12 cellular contexts compared by ENCODE assay signal in the genomic region with DNA sequence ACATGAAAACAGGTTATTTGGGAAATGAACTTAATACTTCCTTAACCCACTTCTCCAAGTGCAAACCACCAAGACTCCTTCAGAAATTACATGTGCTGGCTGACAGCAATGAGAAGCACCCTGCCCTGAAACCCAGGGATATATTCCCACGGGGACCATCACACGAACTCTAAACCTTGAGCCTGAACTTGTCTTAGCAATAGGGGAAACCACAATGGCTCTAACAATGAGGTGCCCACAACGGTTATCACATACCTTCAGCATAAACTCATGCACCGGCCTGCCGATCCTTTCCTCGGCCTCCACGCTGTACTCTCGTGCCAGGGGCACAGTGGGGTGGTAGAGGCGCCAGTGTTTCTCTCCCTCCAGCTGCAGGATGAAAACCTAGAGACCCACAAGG.
"Had no signal": no experiment of that assay in that cellular context is flagged by ENCODE, and none has a peak within 500 bp of the region (broad histone marks: within the 10 kb centered on the region; RNA-seq: fewer than 3 reads in every experiment).

No MANE protein-coding gene starts in this region.

- H3K9me3 Mint-ChIP-seq: activated naive CD4-positive, alpha-beta T cell treated with anti-CD3 and anti-CD28 coated beads, Interleukin-2, amount 10 ng/mL, durations not matched to agents 7 days and 5 days; activated T-cell treated with anti-CD3 and anti-CD28 coated beads, Interleukin-2, amount 50 U/mL, for 24 hours; neural crest cell; stimulated activated memory B cell treated with anti-CD40 and anti-IgM and Interleukin-4, amounts not matched to agents 10 μg/mL and 1 μg/mL and 100 μg/mL, for 72 hours; type B pancreatic cell had no signal

- H3K4me3 ChIP-seq: coronary artery had no signal

- H3K27me3 Mint-ChIP-seq: activated naive CD4-positive, alpha-beta T cell treated with anti-CD3 and anti-CD28 coated beads, Interleukin-2, amount 10 ng/mL, durations not matched to agents 7 days and 5 days; activated T-cell treated with anti-CD3 and anti-CD28 coated beads, Interleukin-2, amount 50 U/mL, for 24 hours; stimulated activated memory B cell treated with anti-CD40 and anti-IgM and Interleukin-4, amounts not matched to agents 10 μg/mL and 1 μg/mL and 100 μg/mL, for 72 hours; type B pancreatic cell had no signal

- H3K4me3 Mint-ChIP-seq: activated naive CD4-positive, alpha-beta T cell treated with anti-CD3 and anti-CD28 coated beads, Interleukin-2, amount 10 ng/mL, durations not matched to agents 7 days and 5 days; activated T-cell treated with anti-CD3 and anti-CD28 coated beads, Interleukin-2, amount 50 U/mL, for 24 hours; neural crest cell; stimulated activated memory B cell treated with anti-CD40 and anti-IgM and Interleukin-4, amounts not matched to agents 10 μg/mL and 1 μg/mL and 100 μg/mL, for 72 hours; type B pancreatic cell had no signal

- H3K27ac Mint-ChIP-seq: activated T-cell treated with anti-CD3 and anti-CD28 coated beads, Interleukin-2, amount 50 U/mL, for 24 hours; stimulated activated memory B cell treated with anti-CD40 and anti-IgM and Interleukin-4, amounts not matched to agents 10 μg/mL and 1 μg/mL and 100 μg/mL, for 72 hours; type B pancreatic cell had no signal

- H3K27ac ChIP-seq: coronary artery had no signal

- DNase-seq: activated CD4-positive, alpha-beta T cell treated with anti-CD3 and anti-CD28 coated beads, Interleukin-2, amount 50 U/mL, for 4 hours; activated CD4-positive, CD25-positive, alpha-beta regulatory T cell treated with anti-CD3 and anti-CD28 coated beads, Interleukin-2, amount 50 U/mL, for 72 hours; activated naive CD4-positive, alpha-beta T cell treated with anti-CD3 and anti-CD28 coated beads, Interleukin-2, amount 10 ng/mL, durations not matched to agents 7 days and 5 days; activated T-cell treated with anti-CD3 and anti-CD28 coated beads, Interleukin-2, amount 50 U/mL, for 24 hours; caudate nucleus; hippocampal formation had no signal

- ATAC-seq: esophagus mucosa; left lobe of liver; stimulated activated memory B cell treated with anti-CD40 and anti-IgM and Interleukin-4, amounts not matched to agents 10 μg/mL and 1 μg/mL and 100 μg/mL, for 72 hours had no signal
